9 cellular contexts compared by ENCODE assay signal in genomic region chr4:75432683-75433082, GRCh38.
DNase-seq lines count a peak whose midpoint lies in the region; ATAC-seq, FAIRE-seq and TF ChIP-seq lines count a peak whose summit lies in the region.
"Had no signal": no experiment of that assay in that cellular context is flagged by ENCODE, and none has a peak within 500 bp of the region (broad histone marks: within the 10 kb centered on the region; RNA-seq: fewer than 3 reads in every experiment).

No MANE protein-coding gene starts in this region.

- POLR2A ChIA-PET in K562 (lab: Yijun Ruan, JAX) = no interaction called here

- no peak for TF ChIP-seq EP300 in K562 (IDR thresholded peaks at IDR 0.05; ENCODE audit: low read length)

- intact Hi-C loops in K562 (cut with micrococcal nuclease) (no loop called here), esophagus squamous epithelium (cut with DNase I) (no loop called here)
- intact Hi-C loops in activated T-helper 1 cell treated with anti-CD3 and anti-CD28 coated beads, Interleukin-12 subunit alpha, Interleukin-12 subunit beta, Interleukin-2, Interleukin-4 antibody, amounts not matched to agents 30 ng/mL and 10 ng/mL and 1 ng/mL, durations not matched to agents 14 hours and 24 hours and 36 hours (cut with micrococcal nuclease) = no loop called here

- no peak overlapping the region; the same call in 1 of the 2 replicates for H3K4me2 ChIP-seq in K562 (ENCODE audit: insufficient read depth, low read length)

- H3K36me3 Mint-ChIP-seq in activated T-helper 1 cell treated with anti-CD3 and anti-CD28 coated beads, Interleukin-12 subunit alpha, Interleukin-12 subunit beta, Interleukin-2, Interleukin-4 antibody, amounts not matched to agents 30 ng/mL and 10 ng/mL and 1 ng/mL, durations not matched to agents 14 hours and 24 hours and 36 hours (ENCODE audit: low read depth) = no peaks in the 10 kb centered on the region

- BruUV-seq in K562 (replicated peaks; lab: Mats Ljungman, UMichigan) = no TSS peak

- H3K4me3 ChIP-seq in K562 (no peak overlapping the region), esophagus squamous epithelium (no peak overlapping the region)
- H3K4me3 ChIP-seq: adrenal gland had no signal

- H3K4me1 Mint-ChIP-seq in activated T-helper 1 cell treated with anti-CD3 and anti-CD28 coated beads, Interleukin-12 subunit alpha, Interleukin-12 subunit beta, Interleukin-2, Interleukin-4 antibody, amounts not matched to agents 30 ng/mL and 10 ng/mL and 1 ng/mL, durations not matched to agents 14 hours and 24 hours and 36 hours (ENCODE audit: low read depth) = no peaks in the 10 kb centered on the region

- no peaks in the 10 kb centered on the region for H3K9me3 ChIP-seq in K562 (replicated peaks; ENCODE audit: control insufficient read depth, insufficient read depth, low read depth, low read length)
- H3K9me3 ChIP-seq in esophagus squamous epithelium = peaks cover 0 to 4% (median 0%) of the 10 kb centered on the region in 3 donors
- H3K9me3 ChIP-seq: adrenal gland had no signal

- peak overlapping the region; percentile 49; the same call in 1 of the 2 replicates for H2AFZ ChIP-seq in K562 (ENCODE audit: low read depth, low read length)

- H3K27ac Mint-ChIP-seq in activated T-helper 1 cell treated with anti-CD3 and anti-CD28 coated beads, Interleukin-12 subunit alpha, Interleukin-12 subunit beta, Interleukin-2, Interleukin-4 antibody, amounts not matched to agents 30 ng/mL and 10 ng/mL and 1 ng/mL, durations not matched to agents 14 hours and 24 hours and 36 hours = no peak overlapping the region

- H4K20me1 ChIP-seq in K562 (replicated peaks; ENCODE audit: control insufficient read depth, insufficient read depth, low read length) = no peaks in the 10 kb centered on the region

- no peak overlapping the region for H3K4me3 Mint-ChIP-seq in activated T-helper 1 cell treated with anti-CD3 and anti-CD28 coated beads, Interleukin-12 subunit alpha, Interleukin-12 subunit beta, Interleukin-2, Interleukin-4 antibody, amounts not matched to agents 30 ng/mL and 10 ng/mL and 1 ng/mL, durations not matched to agents 14 hours and 24 hours and 36 hours

- peak; percentile 65 to 71 (median 66) for TF ChIP-seq CTCF in K562 (IDR thresholded peaks at IDR 0.05 in 2 of 3, conservative IDR thresholded peaks at IDR 0.05 in 1 of 3; ENCODE audit: insufficient read depth in 2 of 3, low read depth in 1 of 3, low read length in 3 of 3)
- TF ChIP-seq CTCF in esophagus squamous epithelium (IDR thresholded peaks at IDR 0.05) = no peak

- TF ChIP-seq POLR2A in K562 (conservative IDR thresholded peaks at IDR 0.05) (no peak), esophagus squamous epithelium (IDR thresholded peaks at IDR 0.05) (no peak)

- in situ Hi-C loops in K562 (cut with MboI) = no loop called here

- no peak overlapping the region for H3K9ac ChIP-seq in K562 (ENCODE audit: insufficient read depth in 1 of 2, low read depth in 2 of 2, low read length in 2 of 2)

- peaks cover 5% of the 10 kb centered on the region for H3K27me3 Mint-ChIP-seq in activated T-helper 1 cell treated with anti-CD3 and anti-CD28 coated beads, Interleukin-12 subunit alpha, Interleukin-12 subunit beta, Interleukin-2, Interleukin-4 antibody, amounts not matched to agents 30 ng/mL and 10 ng/mL and 1 ng/mL, durations not matched to agents 14 hours and 24 hours and 36 hours (ENCODE audit: insufficient read depth)

- CTCF ChIA-PET in K562 (lab: Yijun Ruan, JAX; ENCODE audit: low intra/inter-chr PET ratio) = no interaction called here

- H3K9me3 Mint-ChIP-seq in activated T-helper 1 cell treated with anti-CD3 and anti-CD28 coated beads, Interleukin-12 subunit alpha, Interleukin-12 subunit beta, Interleukin-2, Interleukin-4 antibody, amounts not matched to agents 30 ng/mL and 10 ng/mL and 1 ng/mL, durations not matched to agents 14 hours and 24 hours and 36 hours = no peaks in the 10 kb centered on the region

- FAIRE-seq in K562 (lab: Jason Lieb, UNC) = peak; percentile 88

- H3K4me1 ChIP-seq in K562 (replicated peaks in 1 of 2; ENCODE audit: control insufficient read depth in 2 of 2, insufficient read depth in 2 of 2, low read length in 2 of 2) (no peaks in the 10 kb centered on the region), esophagus squamous epithelium (no peaks in the 10 kb centered on the region)
- H3K4me1 ChIP-seq: adrenal gland had no signal

- no peaks in the 10 kb centered on the region for H3K9me1 ChIP-seq in K562 (ENCODE audit: control insufficient read depth, insufficient read depth, low read length)

- H3K36me3 ChIP-seq in K562 (ENCODE audit: control insufficient read depth, insufficient read depth, low read length) (no peaks in the 10 kb centered on the region), esophagus squamous epithelium (no peaks in the 10 kb centered on the region)
- H3K36me3 ChIP-seq: adrenal gland had no signal

- ATAC-seq in K562 = peak; percentile 98

- H3K27ac ChIP-seq in K562 (ENCODE audit: extremely low read depth, low read depth, low read length) = no peak overlapping the region
- H3K27ac ChIP-seq in esophagus squamous epithelium = no peak overlapping the region

- no peaks in the 10 kb centered on the region for H3K79me2 ChIP-seq in K562 (ENCODE audit: control insufficient read depth, insufficient read depth, low read length)

- DNase-seq in NCI-H748 (lab: John Stamatoyannopoulos, UW; ENCODE audit: unreplicated experiment) (peak; percentile 8), NCI-H748 treated with DMSO at 0.1 percent for 48 hours (lab: John Stamatoyannopoulos, UW) (no peak), Kasumi-1 (lab: John Stamatoyannopoulos, UW) (peak; percentile 75 to 82), K562 (ENCODE audit: extremely low read depth in 1 of 4, low spot score in 3 of 4) (peak in 3 of 4 experiments; percentile 10 to 55 (median 54)), pulmonary artery endothelial cell (ENCODE audit: low read depth, low spot score) (peak; percentile 3), activated T-cell treated with anti-CD3 and anti-CD28 coated beads for 4 hours (no peak), esophagus squamous epithelium (lab: John Stamatoyannopoulos, UW) (no peak)
- DNase-seq in activated T-helper 1 cell treated with anti-CD3 and anti-CD28 coated beads, Interleukin-12 subunit alpha, Interleukin-12 subunit beta, Interleukin-2, Interleukin-4 antibody, amounts not matched to agents 30 ng/mL and 10 ng/mL and 1 ng/mL, durations not matched to agents 14 hours and 24 hours and 36 hours (ENCODE audit: low spot score) = no peak

- peak in 1 of 2 experiments; percentile 52; a peak in 2 of 4 replicates for TF ChIP-seq RAD21 in K562 (CRISPR knock-in tag; conservative IDR thresholded peaks at IDR 0.05 in 1 of 2, IDR thresholded peaks at IDR 0.05 in 1 of 2)

- H3K27me3 ChIP-seq in K562 (ENCODE audit: control insufficient read depth in 2 of 2, insufficient read depth in 2 of 2, low read length in 2 of 2) (no peaks in the 10 kb centered on the region; a peak in 1 of 5 replicates), esophagus squamous epithelium (no peaks in the 10 kb centered on the region)
- H3K27me3 ChIP-seq: adrenal gland had no signal

TF ChIP-seq in K562, 482 proteins besides CTCF, POLR2A, EP300 and RAD21 (continues in another document):
- TF ChIP-seq ZNF354B (CRISPR knock-in tag; IDR thresholded peaks at IDR 0.05) (no peak), ZFP30 (CRISPR knock-in tag; IDR thresholded peaks at IDR 0.05; ENCODE audit: borderline replicate concordance) (no peak), ZNF133 (CRISPR knock-in tag; IDR thresholded peaks at IDR 0.05) (no peak), ZBTB1 (CRISPR knock-in tag; IDR thresholded peaks at IDR 0.05; ENCODE audit: borderline replicate concordance, low read depth) (no peak), YY1 (IDR thresholded peaks at IDR 0.05; ENCODE audit: borderline replicate concordance in 1 of 3, control insufficient read depth in 1 of 3, extremely low read depth in 1 of 3, insufficient read depth in 3 of 3, insufficient read length in 1 of 3, insufficient replicate concordance in 2 of 3, low read depth in 1 of 3, low read length in 2 of 3) (no peak), GATA2 (CRISPR knock-in tag; IDR thresholded peaks at IDR 0.05) (0 out of 2 replicates have a peak, but pooled peaks have one; percentile 11), ZNF445 (CRISPR knock-in tag; IDR thresholded peaks at IDR 0.05; ENCODE audit: low read depth) (no peak), SMC3 (conservative IDR thresholded peaks at IDR 0.05; ENCODE audit: insufficient read depth, low read depth, low read length) (peak; percentile 56; the same call in 1 of the 2 replicates), ZNF77 (CRISPR knock-in tag; IDR thresholded peaks at IDR 0.05) (no peak), ZFP91 (CRISPR knock-in tag; IDR thresholded peaks at IDR 0.05) (no peak), KLF10 (CRISPR knock-in tag; IDR thresholded peaks at IDR 0.05) (no peak), ZNF583 (CRISPR knock-in tag; IDR thresholded peaks at IDR 0.05) (no peak), HNRNPL (IDR thresholded peaks at IDR 0.05; ENCODE audit: low read depth, low read length) (no peak)

Comparison
In these comparisons a context has a peak if more than half of its experiments do, and no peak if none do; other contexts are left out.
1. DNase-seq: peak in NCI-H748 (single experiment), Kasumi-1 (2 of 2), K562 (3 of 4) and pulmonary artery endothelial cell (single experiment); none in NCI-H748 treated with DMSO at 0.1 percent for 48 hours (single experiment), activated T-helper 1 cell treated with anti-CD3 and anti-CD28 coated beads, Interleukin-12 subunit alpha, Interleukin-12 subunit beta, Interleukin-2, Interleukin-4 antibody, amounts not matched to agents 30 ng/mL and 10 ng/mL and 1 ng/mL, durations not matched to agents 14 hours and 24 hours and 36 hours (single experiment), activated T-cell treated with anti-CD3 and anti-CD28 coated beads for 4 hours (single experiment) and esophagus squamous epithelium (single experiment).
2. CTCF ChIP-seq: peak in K562 (3 of 3); none in esophagus squamous epithelium (0 of 6).